ENCODE assay signal across 12 cellular contexts in genomic region chr16:48434653-48435318, GRCh38. TPM values are rescaled to one million over a fixed set of nuclear protein-coding genes. Genes with fewer than 3 reads are reported as not detected.
DNase-seq lines count a peak whose midpoint lies in the region; ATAC-seq and TF ChIP-seq lines count a peak whose summit lies in the region.
"Had no signal": no experiment of that assay in that cellular context is flagged by ENCODE, and none has a peak within 500 bp of the region (broad histone marks: within the 10 kb centered on the region; RNA-seq: fewer than 3 reads in every experiment).

No MANE protein-coding gene starts in this region.

- H3K56ac ChIP-seq in H9 (ENCODE audit: insufficient read length, low read depth, low read length) = no peak overlapping the region

- H3K9me3 Mint-ChIP-seq in activated naive CD8-positive, alpha-beta T cell treated with anti-CD3 and anti-CD28 coated beads, Interleukin-2, amount 10 ng/mL, durations not matched to agents 7 days and 5 days = no peaks in the 10 kb centered on the region
- H3K9me3 Mint-ChIP-seq in activated naive CD8-positive, alpha-beta T cell treated with anti-CD3 and anti-CD28 coated beads, Interleukin-2, amount 50 U/mL, for 24 hours = no peaks in the 10 kb centered on the region
- H3K9me3 Mint-ChIP-seq in activated CD4-positive, alpha-beta T cell treated with anti-CD3 and anti-CD28 coated beads for 36 hours (ENCODE audit: low read depth) = no peaks in the 10 kb centered on the region
- no peaks in the 10 kb centered on the region for H3K9me3 Mint-ChIP-seq in H9

- H3K27ac ChIP-seq in right cardiac atrium (ENCODE audit: low read length) (no peak overlapping the region), H9 (ENCODE audit: insufficient read length, low read depth, low read length) (no peak overlapping the region)
- H3K27ac ChIP-seq: thoracic aorta had no signal

- no peaks in the 10 kb centered on the region for H3K27me3 ChIP-seq in right cardiac atrium (ENCODE audit: control insufficient read depth, insufficient read depth)
- H3K27me3 ChIP-seq in H9 (ENCODE audit: insufficient read depth, low read length) = no peaks in the 10 kb centered on the region

- TF ChIP-seq CTCF in H9 (conservative IDR thresholded peaks at IDR 0.05) = no peak

- H3K4ac ChIP-seq in H9 (ENCODE audit: low read depth, low read length) = no peak overlapping the region

- H4K20me1 ChIP-seq in H9 (ENCODE audit: control insufficient read depth, insufficient read depth, insufficient read length) = no peaks in the 10 kb centered on the region

- H3K9me3 ChIP-seq in right cardiac atrium (ENCODE audit: control insufficient read depth, low read length) (no peaks in the 10 kb centered on the region), H9 (ENCODE audit: control insufficient read depth, low read depth, low read length) (no peaks in the 10 kb centered on the region)
- H3K9me3 ChIP-seq: thoracic aorta had no signal

- no peak overlapping the region for H3K4me3 Mint-ChIP-seq in activated naive CD8-positive, alpha-beta T cell treated with anti-CD3 and anti-CD28 coated beads, Interleukin-2, amount 10 ng/mL, durations not matched to agents 7 days and 5 days
- no peak overlapping the region for H3K4me3 Mint-ChIP-seq in activated naive CD8-positive, alpha-beta T cell treated with anti-CD3 and anti-CD28 coated beads, Interleukin-2, amount 50 U/mL, for 24 hours
- no peak overlapping the region for H3K4me3 Mint-ChIP-seq in activated CD4-positive, alpha-beta T cell treated with anti-CD3 and anti-CD28 coated beads for 36 hours
- H3K4me3 Mint-ChIP-seq in H9 = no peak overlapping the region

- intact Hi-C loops in right cardiac atrium (cut with DNase I) = no loop called here
- intact Hi-C loops in activated CD4-positive, alpha-beta T cell treated with anti-CD3 and anti-CD28 coated beads for 36 hours (cut with DNase I, micrococcal nuclease) = no loop called here

- peaks cover 3% of the 10 kb centered on the region for H3K27me3 Mint-ChIP-seq in activated naive CD8-positive, alpha-beta T cell treated with anti-CD3 and anti-CD28 coated beads, Interleukin-2, amount 10 ng/mL, durations not matched to agents 7 days and 5 days
- peaks cover 4% of the 10 kb centered on the region for H3K27me3 Mint-ChIP-seq in activated naive CD8-positive, alpha-beta T cell treated with anti-CD3 and anti-CD28 coated beads, Interleukin-2, amount 50 U/mL, for 24 hours
- H3K27me3 Mint-ChIP-seq in activated CD4-positive, alpha-beta T cell treated with anti-CD3 and anti-CD28 coated beads for 36 hours = no peaks in the 10 kb centered on the region
- peaks cover 2% of the 10 kb centered on the region; the same call in 1 of the 2 replicates for H3K27me3 Mint-ChIP-seq in H9 (ENCODE audit: low read depth)

- no peaks in the 10 kb centered on the region for H3K4me1 ChIP-seq in right cardiac atrium (ENCODE audit: control insufficient read depth, insufficient read depth, low read length)
- peaks cover 5% of the 10 kb centered on the region; the same call in 1 of the 2 replicates for H3K4me1 ChIP-seq in H9 (ENCODE audit: insufficient read depth, low read length)

- H3K23me2 ChIP-seq in H9 (ENCODE audit: insufficient read length, low read depth, low read length, poor library complexity, severe bottlenecking) = no peaks in the 10 kb centered on the region

- no peak overlapping the region for H3K4me3 ChIP-seq in right cardiac atrium (ENCODE audit: low read length)
- H3K4me3 ChIP-seq: thoracic aorta had no signal

- H2BK12ac ChIP-seq in H9 (ENCODE audit: insufficient read length, low read depth, low read length) = no peak overlapping the region

- no peak overlapping the region for H4K91ac ChIP-seq in H9 (ENCODE audit: insufficient read length, low read depth, low read length)

- H4K8ac ChIP-seq in H9 (replicated peaks; ENCODE audit: insufficient read length, low read depth, low read length) = no peak overlapping the region

- H2AK5ac ChIP-seq in H9 (ENCODE audit: insufficient read length, low read length) = no peak overlapping the region

- no peak for DNase-seq in activated naive CD8-positive, alpha-beta T cell treated with anti-CD3 and anti-CD28 coated beads, Interleukin-2, amount 10 ng/mL, durations not matched to agents 7 days and 5 days
- DNase-seq in activated naive CD8-positive, alpha-beta T cell treated with anti-CD3 and anti-CD28 coated beads, Interleukin-2, amount 50 U/mL, for 24 hours = no peak
- DNase-seq in RPMI8226 (peak; percentile 57), right cardiac atrium (no peak), stromal cell of bone marrow (ENCODE audit: low read depth) (peak; percentile 28), H9 (no peak)
- DNase-seq in activated CD4-positive, alpha-beta T cell treated with anti-CD3 and anti-CD28 coated beads for 36 hours = no peak
- DNase-seq: activated T-cell treated with anti-CD3 and anti-CD28 coated beads, Interleukin-2, amount 50 U/mL, for 48 hours; NCI-H526; stimulated activated CD4-positive, alpha-beta T cell treated with anti-CD3 and anti-CD28 coated beads, Interleukin-4, amount 100 ng/mL, for 1 hour had no signal

- ATAC-seq in activated naive CD8-positive, alpha-beta T cell treated with anti-CD3 and anti-CD28 coated beads, Interleukin-2, amount 10 ng/mL, durations not matched to agents 7 days and 5 days (ENCODE audit: low read depth) = peak; percentile 71
- ATAC-seq in activated naive CD8-positive, alpha-beta T cell treated with anti-CD3 and anti-CD28 coated beads, Interleukin-2, amount 50 U/mL, for 24 hours = no peak
- ATAC-seq in right cardiac atrium (peak; percentile 25 to 44), HG02973 (IDR thresholded peaks at IDR 0.05; ENCODE audit: unreplicated experiment) (no peak)
- ATAC-seq in activated CD4-positive, alpha-beta T cell treated with anti-CD3 and anti-CD28 coated beads for 36 hours = no peak

- H3K23ac ChIP-seq in H9 (ENCODE audit: insufficient read length, low read depth, low read length) = no peak overlapping the region

- no peaks in the 10 kb centered on the region for H3K36me3 Mint-ChIP-seq in activated naive CD8-positive, alpha-beta T cell treated with anti-CD3 and anti-CD28 coated beads, Interleukin-2, amount 10 ng/mL, durations not matched to agents 7 days and 5 days
- H3K36me3 Mint-ChIP-seq in activated naive CD8-positive, alpha-beta T cell treated with anti-CD3 and anti-CD28 coated beads, Interleukin-2, amount 50 U/mL, for 24 hours (ENCODE audit: low read depth) = no peaks in the 10 kb centered on the region
- H3K36me3 Mint-ChIP-seq in activated CD4-positive, alpha-beta T cell treated with anti-CD3 and anti-CD28 coated beads for 36 hours (ENCODE audit: low read depth) = no peaks in the 10 kb centered on the region
- no peaks in the 10 kb centered on the region for H3K36me3 Mint-ChIP-seq in H9 (ENCODE audit: insufficient read depth in 1 of 3, low read depth in 3 of 3)

- H3K4me1 Mint-ChIP-seq in activated naive CD8-positive, alpha-beta T cell treated with anti-CD3 and anti-CD28 coated beads, Interleukin-2, amount 10 ng/mL, durations not matched to agents 7 days and 5 days = peaks cover 20% of the 10 kb centered on the region
- H3K4me1 Mint-ChIP-seq in activated naive CD8-positive, alpha-beta T cell treated with anti-CD3 and anti-CD28 coated beads, Interleukin-2, amount 50 U/mL, for 24 hours = peaks cover 11% of the 10 kb centered on the region
- peaks cover 2% of the 10 kb centered on the region for H3K4me1 Mint-ChIP-seq in activated CD4-positive, alpha-beta T cell treated with anti-CD3 and anti-CD28 coated beads for 36 hours
- peaks cover 6 to 7% of the 10 kb centered on the region in 2 experiments for H3K4me1 Mint-ChIP-seq in H9

- POLR2A ChIA-PET in activated naive CD8-positive, alpha-beta T cell treated with anti-CD3 and anti-CD28 coated beads, Interleukin-2, amount 10 ng/mL, durations not matched to agents 7 days and 5 days (lab: Charles Lee) = no interaction called here
- POLR2A ChIA-PET in activated CD4-positive, alpha-beta T cell treated with anti-CD3 and anti-CD28 coated beads for 36 hours (lab: Charles Lee) = no interaction called here

- no peak overlapping the region for H2BK120ac ChIP-seq in H9 (ENCODE audit: low read depth, low read length, poor library complexity, severe bottlenecking)

- H3K79me2 ChIP-seq in H9 (ENCODE audit: insufficient read depth, low read length) = no peaks in the 10 kb centered on the region

- H3K4me2 ChIP-seq in H9 (ENCODE audit: insufficient read depth, insufficient read length, low read length) = no peak overlapping the region

- CTCF ChIA-PET in activated CD4-positive, alpha-beta T cell treated with anti-CD3 and anti-CD28 coated beads for 36 hours (lab: Charles Lee) = no interaction called here

- H3K27ac Mint-ChIP-seq in activated naive CD8-positive, alpha-beta T cell treated with anti-CD3 and anti-CD28 coated beads, Interleukin-2, amount 10 ng/mL, durations not matched to agents 7 days and 5 days = no peak overlapping the region
- no peak overlapping the region for H3K27ac Mint-ChIP-seq in activated naive CD8-positive, alpha-beta T cell treated with anti-CD3 and anti-CD28 coated beads, Interleukin-2, amount 50 U/mL, for 24 hours
- H3K27ac Mint-ChIP-seq in activated CD4-positive, alpha-beta T cell treated with anti-CD3 and anti-CD28 coated beads for 36 hours = no peak overlapping the region
- H3K27ac Mint-ChIP-seq in H9 = no peak overlapping the region; a peak in 1 of 7 replicates

- H3K79me1 ChIP-seq in H9 (ENCODE audit: insufficient read depth, low read depth, low read length, poor library complexity, severe bottlenecking) = no peaks in the 10 kb centered on the region

- H2BK15ac ChIP-seq in H9 (ENCODE audit: low read depth, low read length) = no peak overlapping the region

- H2BK20ac ChIP-seq in H9 (ENCODE audit: low read depth, low read length, poor library complexity, severe bottlenecking) = no peak overlapping the region

- H3K14ac ChIP-seq in H9 (ENCODE audit: insufficient read depth, low read length) = no peak overlapping the region

- H4K5ac ChIP-seq in H9 (ENCODE audit: insufficient read length, low read depth, low read length) = no peak overlapping the region

- no peak overlapping the region for H2BK5ac ChIP-seq in H9 (ENCODE audit: insufficient read length, low read length)

- WGBS in right cardiac atrium = 34% methylated on average over 4 of the region's 4 CpGs
- WGBS in H9 (ENCODE audit: extremely low coverage, insufficient read length, low lambda C conversion rate) = no CpG with 5 or more reads among the region's 4 CpGs

- no peak overlapping the region for H3K18ac ChIP-seq in H9 (ENCODE audit: insufficient read length, low read depth, low read length)

- no peak overlapping the region for H3K9ac ChIP-seq in H9 (ENCODE audit: extremely low read depth, insufficient read length, low read length)

- H3T11ph ChIP-seq in H9 (ENCODE audit: low read length) = no peak overlapping the region

- no peak overlapping the region for H2AFZ ChIP-seq in H9 (ENCODE audit: low read length)

RNA-seq across cellular contexts. Expression of gene SIAH1, which starts 49.6 kb away (rescaled TPM):
- total RNA-seq in activated naive CD8-positive, alpha-beta T cell treated with anti-CD3 and anti-CD28 coated beads, Interleukin-2, amount 10 ng/mL, durations not matched to agents 7 days and 5 days = 10 to 100 TPM; 15.9 to 16.5 TPM
- 10 to 100 TPM; 14.4 to 17.9 (median 14.6) TPM for total RNA-seq in right cardiac atrium
- 15.1 TPM for polyA plus RNA-seq in right cardiac atrium
- total RNA-seq in activated CD4-positive, alpha-beta T cell treated with anti-CD3 and anti-CD28 coated beads for 36 hours = 10 to 100 TPM; 13.1 to 13.3 TPM
- 32.8 and 33.2 TPM in 2 replicates for total RNA-seq in H9 (2021)

Comparison
In these comparisons a context has a peak if more than half of its experiments do, and no peak if none do; other contexts are left out.
1. ATAC-seq: peak in activated naive CD8-positive, alpha-beta T cell treated with anti-CD3 and anti-CD28 coated beads, Interleukin-2, amount 10 ng/mL, durations not matched to agents 7 days and 5 days (single experiment) and right cardiac atrium (2 of 2); none in activated naive CD8-positive, alpha-beta T cell treated with anti-CD3 and anti-CD28 coated beads, Interleukin-2, amount 50 U/mL, for 24 hours (single experiment), activated CD4-positive, alpha-beta T cell treated with anti-CD3 and anti-CD28 coated beads for 36 hours (single experiment) and HG02973 (single experiment).
2. DNase-seq: peak in RPMI8226 (single experiment) and stromal cell of bone marrow (single experiment); none in activated naive CD8-positive, alpha-beta T cell treated with anti-CD3 and anti-CD28 coated beads, Interleukin-2, amount 10 ng/mL, durations not matched to agents 7 days and 5 days (single experiment), activated naive CD8-positive, alpha-beta T cell treated with anti-CD3 and anti-CD28 coated beads, Interleukin-2, amount 50 U/mL, for 24 hours (single experiment), right cardiac atrium (0 of 3), activated CD4-positive, alpha-beta T cell treated with anti-CD3 and anti-CD28 coated beads for 36 hours (single experiment) and H9 (single experiment).